13 cellular contexts compared by ENCODE assay signal in the genomic region with DNA sequence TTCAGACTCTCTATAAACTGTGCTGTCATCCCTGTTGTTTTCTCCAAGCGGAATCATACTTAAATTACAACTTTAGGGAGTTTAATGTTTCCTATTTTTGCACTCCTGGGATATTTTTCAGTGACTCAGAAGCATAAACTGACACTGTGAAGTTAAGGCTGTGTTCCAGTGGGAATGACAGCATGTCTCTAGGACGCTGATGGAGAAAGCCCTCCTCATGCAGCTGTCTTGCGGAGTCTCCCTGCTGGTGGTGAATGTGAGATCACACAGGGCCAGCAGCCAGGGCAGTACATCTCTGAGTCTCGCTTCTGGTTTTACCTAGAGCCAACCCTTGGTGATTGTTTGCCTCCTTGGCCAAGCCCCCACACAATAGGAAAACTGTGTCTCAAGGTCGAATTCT. TPM values are rescaled to one million over a fixed set of nuclear protein-coding genes. Genes with fewer than 3 reads are reported as not detected.
A peak's percentile ranks its signal among the peaks of the same experiment; 100 is the strongest.
DNase-seq lines count a peak whose midpoint lies in the region; ATAC-seq, FAIRE-seq and TF ChIP-seq lines count a peak whose summit lies in the region.
"Had no signal": no experiment of that assay in that cellular context is flagged by ENCODE, and none has a peak within 500 bp of the region (broad histone marks: within the 10 kb centered on the region; RNA-seq: fewer than 3 reads in every experiment).

No MANE protein-coding gene starts in this region.

- H3K4me1 ChIP-seq in SJCRH30, result peaks cover 41% of the 10 kb centered on the region
- H3K4me1 ChIP-seq: right lobe of liver had no signal

- DNase-seq in AG08395 (ENCODE audit: low spot score) (peak; percentile 36), SJCRH30 (peak; percentile 87 to 92), frontal cortex (ENCODE audit: low spot score in 2 of 2) (peak; percentile 12), omental fat pad (ENCODE audit: low spot score) (no peak), NCI-H82 (lab: John Stamatoyannopoulos, UW) (no peak), Kasumi-1 (lab: John Stamatoyannopoulos, UW) (no peak), SHP77 (lab: John Stamatoyannopoulos, UW) (no peak)
- DNase-seq in activated CD4-positive, CD25-positive, alpha-beta regulatory T cell (lab: John Stamatoyannopoulos, UW), result no peak
- DNase-seq: activated CD4-positive, alpha-beta memory T cell treated with anti-CD3 and anti-CD28 coated beads, Interleukin-2, amount 10 ng/mL, durations not matched to agents 7 days and 5 days; GOT3; right lobe of liver had no signal

- H3K4me3 ChIP-seq in SJCRH30, result no peak overlapping the region
- H3K4me3 ChIP-seq: BLaER1, right lobe of liver had no signal

- H3K9me3 ChIP-seq in SJCRH30 (replicated peaks), result no peaks in the 10 kb centered on the region
- H3K9me3 ChIP-seq: BLaER1, right lobe of liver had no signal

- no peaks in the 10 kb centered on the region for H3K36me3 ChIP-seq in SJCRH30
- H3K36me3 ChIP-seq: right lobe of liver had no signal

- ATAC-seq in omental fat pad (ENCODE audit: low FRiP score), result peak; percentile 41
- ATAC-seq: right lobe of liver had no signal

- FAIRE-seq in frontal cortex (lab: Jason Lieb, UNC), result no peak

- peak overlapping the region; percentile 76 for H3K27ac ChIP-seq in SJCRH30
- H3K27ac ChIP-seq: BLaER1, epithelial cell of prostate, right lobe of liver had no signal

- no peaks in the 10 kb centered on the region for H3K27me3 ChIP-seq in SJCRH30
- H3K27me3 ChIP-seq: BLaER1, right lobe of liver had no signal

- no peak for TF ChIP-seq CTCF in omental fat pad (IDR thresholded peaks at IDR 0.05)

RNA-seq across cellular contexts. Expression of a gene that starts 53.3 kb away (rescaled TPM):
- 33.6 and 34.2 TPM in 2 replicates for total RNA-seq in SJCRH30 (2014; rRNA removed; shearing (Covaris generic))
- total RNA-seq in frontal cortex, result 6.5 TPM
- total RNA-seq in omental fat pad, result 100 to 1,000 TPM in 1 of 4 donors, 10 to 100 TPM in 3; 26.4 to 151 (median 46.6) TPM

Comparison
In these comparisons a context has a peak if more than half of its experiments do, and no peak if none do; other contexts are left out.
1. DNase-seq: peak in AG08395 (single experiment), SJCRH30 (2 of 2) and frontal cortex (2 of 2); none in omental fat pad (single experiment), NCI-H82 (single experiment), Kasumi-1 (0 of 2), SHP77 (0 of 2) and activated CD4-positive, CD25-positive, alpha-beta regulatory T cell (0 of 4).